Comparison of ENCODE assay signal across 9 cellular contexts in the genomic region with DNA sequence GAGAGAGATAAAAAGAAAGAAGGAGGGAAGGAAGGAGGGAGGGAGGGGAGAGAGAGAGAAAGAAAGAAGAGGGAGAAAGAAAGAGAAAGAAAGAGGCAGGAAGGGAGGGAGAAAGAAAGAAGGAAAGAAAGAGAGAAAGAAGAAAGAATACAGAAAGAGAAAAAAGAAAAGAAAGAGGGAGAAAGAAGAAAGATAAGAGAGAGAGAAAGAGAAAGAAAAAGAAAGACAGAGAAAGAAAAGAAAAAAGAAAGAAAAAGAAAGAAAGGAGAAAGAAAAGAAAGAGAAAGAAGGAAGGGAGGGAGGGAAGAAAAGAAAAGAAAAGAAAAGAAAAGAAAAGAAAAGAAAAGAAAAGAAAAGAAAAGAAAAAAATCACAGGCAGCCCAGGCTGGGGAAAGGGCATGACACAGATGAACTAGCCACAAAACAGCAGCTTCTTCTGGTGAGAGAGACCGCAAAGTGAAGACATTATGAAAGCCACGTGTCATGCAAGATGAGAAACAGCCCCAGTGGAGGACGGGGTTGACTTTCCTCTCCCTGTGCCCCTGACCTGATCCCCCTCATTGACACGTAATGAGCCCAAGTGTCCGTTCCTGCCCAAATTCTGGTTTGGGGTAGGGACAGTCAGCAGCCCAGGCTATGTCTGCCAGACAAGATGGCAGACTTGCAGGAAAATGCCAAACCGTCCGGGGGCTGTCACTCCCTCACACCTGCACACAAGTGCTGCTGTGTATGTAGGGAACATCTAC.
DNase-seq lines count a peak whose midpoint lies in the region; ATAC-seq, FAIRE-seq and TF ChIP-seq lines count a peak whose summit lies in the region.
"Had no signal": no experiment of that assay in that cellular context is flagged by ENCODE, and none has a peak within 500 bp of the region (broad histone marks: within the 10 kb centered on the region; RNA-seq: fewer than 3 reads in every experiment).

No MANE protein-coding gene starts in this region.

- ATAC-seq in HepG2 (no peak), right lobe of liver (no peak), WTC11 (no peak)

- DNase-seq in HepG2 (ENCODE audit: low spot score) (no peak), right lobe of liver (no peak), WTC11 (ENCODE audit: low spot score) (no peak), NCI-H2081 treated with DMSO at 0.1 percent for 48 hours (lab: John Stamatoyannopoulos, UW) (no peak), A673 (ENCODE audit: low spot score) (no peak), superior temporal gyrus (ENCODE audit: extremely low spot score) (no peak), spleen (no peak)
- DNase-seq in effector CD4-positive, alpha-beta T cell: peak; percentile 20

- H3K4me3 ChIP-seq in HepG2 (replicated peaks in 1 of 3; ENCODE audit: insufficient read depth in 1 of 3, low read depth in 2 of 3, low read length in 3 of 3) (no peak overlapping the region), right lobe of liver (no peak overlapping the region), A673 (ENCODE audit: low read depth, low read length, poor library complexity, severe bottlenecking) (no peak overlapping the region), spleen (peak overlapping the region in 1 of 8 donors; percentile 11)
- H3K4me3 ChIP-seq: lung had no signal

- TF ChIP-seq CTCF in HepG2 (CRISPR knock-in tag; IDR thresholded peaks at IDR 0.05) (no peak), right lobe of liver (IDR thresholded peaks at IDR 0.05) (no peak), WTC11 (IDR thresholded peaks at IDR 0.05) (no peak), A673 (conservative IDR thresholded peaks at IDR 0.05; ENCODE audit: low read depth, low read length) (no peak), spleen (IDR thresholded peaks at IDR 0.05 in 8 of 11, conservative IDR thresholded peaks at IDR 0.05 in 3 of 11) (no peak)

- no peak overlapping the region for H3K27ac ChIP-seq in HepG2 (ENCODE audit: extremely low read length, insufficient read depth, low read length)
- H3K27ac ChIP-seq in right lobe of liver: no peak overlapping the region
- H3K27ac ChIP-seq in A673 (ENCODE audit: low read depth, low read length, poor library complexity, severe bottlenecking): no peak overlapping the region
- peak overlapping the region in 4 of 8 donors; percentile 10 to 63 (median 22) for H3K27ac ChIP-seq in spleen

- H3K4me1 Mint-ChIP-seq in WTC11: peaks cover 3% of the 10 kb centered on the region; the same call in 1 of the 2 replicates

- no peaks in the 10 kb centered on the region for H3K27me3 ChIP-seq in HepG2 (ENCODE audit: control insufficient read depth in 1 of 2, insufficient read depth in 2 of 2, low read length in 2 of 2)
- H3K27me3 ChIP-seq in right lobe of liver: no peaks in the 10 kb centered on the region
- no peaks in the 10 kb centered on the region for H3K27me3 ChIP-seq in A673 (replicated peaks; ENCODE audit: insufficient read depth, low read depth, low read length, poor library complexity)
- H3K27me3 ChIP-seq in spleen (replicated peaks in 1 of 7): no peaks in the 10 kb centered on the region

- POLR2A ChIA-PET in HepG2 (lab: Yijun Ruan, JAX) (no interaction called here), WTC11 (lab: Charles Lee) (no interaction called here), A673 (lab: Charles Lee; ENCODE audit: low non-redundant PET) (no interaction called here)

- WGBS in HepG2 (ENCODE audit: low lambda C conversion rate): 99% methylated on average over 5 of the region's 7 CpGs
- WGBS in right lobe of liver (ENCODE audit: insufficient coverage, low coverage, low lambda C conversion rate, missing lambda C conversion rate): 70% methylated on average over 4 of the region's 7 CpGs
- 23 to 46% (median 33%) methylated on average over 5 to 7 of the region's 7 CpGs for WGBS in spleen, 5 donors

- no peak overlapping the region for H3K27ac Mint-ChIP-seq in WTC11

- in situ Hi-C loops in HepG2 (cut with HindIII; ENCODE audit: extremely low pct_ligation_motif_present, low pct_unique_long_range_greater_than_20kb): no loop called here

- H3K4me2 ChIP-seq in HepG2 (ENCODE audit: low read depth, low read length): no peak overlapping the region

- peaks cover 16% of the 10 kb centered on the region for H3K79me2 ChIP-seq in HepG2 (ENCODE audit: insufficient read depth, low read length)

- H3K9me3 ChIP-seq in HepG2 (ENCODE audit: low read length) (no peaks in the 10 kb centered on the region), right lobe of liver (no peaks in the 10 kb centered on the region), A673 (ENCODE audit: low read depth, low read length, poor library complexity, severe bottlenecking) (no peaks in the 10 kb centered on the region), spleen (no peaks in the 10 kb centered on the region)

- no peak overlapping the region for H2AFZ ChIP-seq in HepG2 (ENCODE audit: low read length)

- H3K4me1 ChIP-seq in HepG2 (ENCODE audit: insufficient read depth, low read length) (peaks cover 29% of the 10 kb centered on the region), right lobe of liver (peaks cover 0 to 10% (median 6%) of the 10 kb centered on the region in 4 donors), A673 (ENCODE audit: insufficient read depth, low read length, poor library complexity, severe bottlenecking) (no peaks in the 10 kb centered on the region), spleen (peaks cover 14 to 82% (median 49%) of the 10 kb centered on the region in 6 donors)

- no peak for FAIRE-seq in HepG2 (lab: Jason Lieb, UNC)

- TF ChIP-seq EP300 in HepG2 (IDR thresholded peaks at IDR 0.05; ENCODE audit: low read depth in 2 of 2, low read length in 2 of 2) (no peak), HepG2 (CRISPR knock-in tag; IDR thresholded peaks at IDR 0.05; ENCODE audit: borderline replicate concordance) (no peak)

- H3K9ac ChIP-seq in HepG2 (ENCODE audit: insufficient read depth, low read depth, low read length): no peak overlapping the region

- no peak overlapping the region for H3K4me3 Mint-ChIP-seq in WTC11

- no TSS peak for BruUV-seq in HepG2 (replicated peaks; lab: Mats Ljungman, UMichigan)
- BruUV-seq in A673 (replicated peaks; lab: Mats Ljungman, UMichigan): no TSS peak

- intact Hi-C loops in HepG2 (cut with micrococcal nuclease; ENCODE audit: unreplicated experiment): no loop called here
- intact Hi-C loops in right lobe of liver (cut with DNase I): loop anchor here in 1 of 2 donors (10.0 kb wide), 1 partner anchor 103 kb away; a partner anchor contains a TSS
- intact Hi-C loops in A673 (cut with micrococcal nuclease; ENCODE audit: unreplicated experiment): no loop called here
- intact Hi-C loops in spleen (cut with DNase I; ENCODE audit: low total_unique reads): loop anchor here (10.0 kb wide), 1 partner anchor 103 kb away; a partner anchor contains a TSS

- TF ChIP-seq RAD21 in HepG2 (CRISPR knock-in tag; IDR thresholded peaks at IDR 0.05): no peak

- CTCF ChIA-PET in HepG2 (lab: Yijun Ruan, JAX; ENCODE audit: low intra/inter-chr PET ratio, low total read pairs) (no interaction called here), WTC11 (lab: Charles Lee) (interaction anchor here (1.1 to 1.8 kb wide), 2 partner anchors 134 to 149 kb away, joined by 3 to 4 read pairs; no protein-coding TSS in a partner anchor), A673 (lab: Charles Lee) (interaction anchor here (0.5 kb wide), 1 partner anchor 304 kb away, joined by 9 read pairs; no protein-coding TSS in a partner anchor)

- H3K27me3 Mint-ChIP-seq in WTC11 (ENCODE audit: low read depth): no peaks in the 10 kb centered on the region

- peaks cover 3% of the 10 kb centered on the region; the same call in 1 of the 2 replicates for H4K20me1 ChIP-seq in HepG2 (ENCODE audit: insufficient read depth, low read length)

- H3K36me3 ChIP-seq in HepG2 (replicated peaks in 1 of 2; ENCODE audit: control insufficient read depth in 1 of 2, insufficient read depth in 2 of 2, low read length in 2 of 2) (no peaks in the 10 kb centered on the region; a peak in 1 of 5 replicates), right lobe of liver (no peaks in the 10 kb centered on the region), A673 (ENCODE audit: insufficient read depth, low read length, poor library complexity, severe bottlenecking) (no peaks in the 10 kb centered on the region), spleen (no peaks in the 10 kb centered on the region)

- no peaks in the 10 kb centered on the region for H3K9me3 Mint-ChIP-seq in WTC11

- TF ChIP-seq POLR2A in HepG2 (IDR thresholded peaks at IDR 0.05; ENCODE audit: insufficient read depth in 1 of 2, low read depth in 2 of 2, low read length in 2 of 2): no peak
- TF ChIP-seq POLR2A in right lobe of liver (IDR thresholded peaks at IDR 0.05): no peak
- TF ChIP-seq POLR2A in spleen (IDR thresholded peaks at IDR 0.05): no peak

- H3K36me3 Mint-ChIP-seq in WTC11: no peaks in the 10 kb centered on the region

TF ChIP-seq in HepG2, 621 proteins besides CTCF, POLR2A, EP300 and RAD21:
- TF ChIP-seq ZNF552 (CRISPR knock-in tag; IDR thresholded peaks at IDR 0.05; ENCODE audit: borderline replicate concordance): no peak
- TF ChIP-seq, protein P1, sequence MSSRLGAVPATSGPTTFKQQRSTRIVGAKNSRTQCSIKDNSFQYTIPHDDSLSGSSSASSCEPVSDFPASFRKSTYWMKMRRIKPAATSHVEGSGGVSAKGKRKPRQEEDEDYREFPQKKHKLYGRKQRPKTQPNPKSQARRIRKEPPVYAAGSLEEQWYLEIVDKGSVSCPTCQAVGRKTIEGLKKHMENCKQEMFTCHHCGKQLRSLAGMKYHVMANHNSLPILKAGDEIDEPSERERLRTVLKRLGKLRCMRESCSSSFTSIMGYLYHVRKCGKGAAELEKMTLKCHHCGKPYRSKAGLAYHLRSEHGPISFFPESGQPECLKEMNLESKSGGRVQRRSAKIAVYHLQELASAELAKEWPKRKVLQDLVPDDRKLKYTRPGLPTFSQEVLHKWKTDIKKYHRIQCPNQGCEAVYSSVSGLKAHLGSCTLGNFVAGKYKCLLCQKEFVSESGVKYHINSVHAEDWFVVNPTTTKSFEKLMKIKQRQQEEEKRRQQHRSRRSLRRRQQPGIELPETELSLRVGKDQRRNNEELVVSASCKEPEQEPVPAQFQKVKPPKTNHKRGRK (CRISPR knock-in tag; IDR thresholded peaks at IDR 0.05): peak; percentile 71; the same call in 1 of the 2 replicates

TF ChIP-seq in WTC11, 78 proteins besides CTCF, POLR2A, EP300 and RAD21 (continues in another document):
- TF ChIP-seq, protein P1 (CRISPR knock-in tag; IDR thresholded peaks at IDR 0.05; ENCODE audit: borderline replicate concordance): peak; percentile 88; the same call in 1 of the 2 replicates
